Comparison of ENCODE assay signal across 29 cellular contexts in genomic region chr19:42487798-42488178, GRCh38. TPM values are rescaled to one million over a fixed set of nuclear protein-coding genes. Genes with fewer than 3 reads are reported as not detected.
"Had no signal": no experiment of that assay in that cellular context is flagged by ENCODE, and none has a peak within 500 bp of the region (broad histone marks: within the 10 kb centered on the region; RNA-seq: fewer than 3 reads in every experiment).

No MANE protein-coding gene starts in this region.

- H3K4me1 ChIP-seq: gastrocnemius medialis, lower lobe of right lung, parathyroid adenoma, prostate gland, right atrium auricular region, sigmoid colon, upper lobe of right lung, vagina had no signal

- H3K27me3 ChIP-seq: gastrocnemius medialis, neural progenitor cell, right atrium auricular region, sigmoid colon, tibial nerve, upper lobe of right lung, vagina had no signal

- H3K36me3 Mint-ChIP-seq: neural progenitor cell; stimulated activated memory B cell treated with anti-CD40 and anti-IgM and Interleukin-4, amounts not matched to agents 10 μg/mL and 1 μg/mL and 100 μg/mL, for 72 hours had no signal

- H3K9me3 ChIP-seq: gastrocnemius medialis, lower lobe of right lung, prostate gland, right atrium auricular region, sigmoid colon, thoracic aorta, tibial nerve, upper lobe of right lung, vagina had no signal

- ATAC-seq: effector memory CD8-positive, alpha-beta T cell; esophagus mucosa; gastrocnemius medialis; left ventricle myocardium superior; lower lobe of right lung; stimulated activated memory B cell treated with anti-CD40 and anti-IgM and Interleukin-4, amounts not matched to agents 10 μg/mL and 1 μg/mL and 100 μg/mL, for 72 hours; stimulated activated naive CD8-positive, alpha-beta T cell treated with anti-CD3 and anti-CD28 coated beads, Interleukin-15, Interleukin-2, amounts not matched to agents 100 U/mL and 50 U/mL, for 24 hours; upper lobe of right lung had no signal

- H3K27ac ChIP-seq: gastrocnemius medialis, lower lobe of right lung, neural progenitor cell, parathyroid adenoma, right atrium auricular region, sigmoid colon, thoracic aorta, tibial nerve, upper lobe of right lung, vagina had no signal

- H3K4me1 Mint-ChIP-seq: nephron; stimulated activated memory B cell treated with anti-CD40 and anti-IgM and Interleukin-4, amounts not matched to agents 10 μg/mL and 1 μg/mL and 100 μg/mL, for 72 hours had no signal

- H3K27me3 Mint-ChIP-seq: effector memory CD8-positive, alpha-beta T cell; stimulated activated memory B cell treated with anti-CD40 and anti-IgM and Interleukin-4, amounts not matched to agents 10 μg/mL and 1 μg/mL and 100 μg/mL, for 72 hours had no signal

- H3K79me2 ChIP-seq: parathyroid adenoma had no signal

- H3K9ac ChIP-seq: neural progenitor cell, parathyroid adenoma had no signal

- H3K4me2 ChIP-seq: neural progenitor cell had no signal

- H3K27ac Mint-ChIP-seq: effector memory CD8-positive, alpha-beta T cell; nephron; neural progenitor cell; stimulated activated memory B cell treated with anti-CD40 and anti-IgM and Interleukin-4, amounts not matched to agents 10 μg/mL and 1 μg/mL and 100 μg/mL, for 72 hours had no signal

- FAIRE-seq: keratinocyte had no signal

- H2AFZ ChIP-seq: neural progenitor cell, parathyroid adenoma had no signal

- DNase-seq: cortex of kidney; effector memory CD8-positive, alpha-beta T cell; foreskin fibroblast; gastrocnemius medialis; head of caudate nucleus; left ventricle myocardium superior; lower lobe of right lung; sigmoid colon; stimulated activated CD4-positive, alpha-beta T cell treated with anti-CD3 and anti-CD28 coated beads, Interleukin-2, amount 100 ng/mL, for 24 hours; stimulated activated CD4-positive, alpha-beta T cell treated with anti-CD3 and anti-CD28 coated beads, Interleukin-4, amount 100 ng/mL, for 24 hours; stimulated activated naive CD8-positive, alpha-beta T cell treated with anti-CD3 and anti-CD28 coated beads, Interleukin-15, Interleukin-2, amounts not matched to agents 100 U/mL and 50 U/mL, for 24 hours; substantia nigra; upper lobe of right lung had no signal

- H3K36me3 ChIP-seq: gastrocnemius medialis, lower lobe of right lung, neural progenitor cell, prostate gland, right atrium auricular region, sigmoid colon, thoracic aorta, tibial nerve, upper lobe of right lung, vagina had no signal

- H3K9me3 Mint-ChIP-seq: effector memory CD8-positive, alpha-beta T cell; nephron; neural progenitor cell; stimulated activated memory B cell treated with anti-CD40 and anti-IgM and Interleukin-4, amounts not matched to agents 10 μg/mL and 1 μg/mL and 100 μg/mL, for 72 hours had no signal

- H3K4me3 ChIP-seq: gastrocnemius medialis, lower lobe of right lung, neural progenitor cell, prostate gland, right atrium auricular region, sigmoid colon, thoracic aorta, tibial nerve, upper lobe of right lung, vagina had no signal

- H3K4me3 Mint-ChIP-seq: effector memory CD8-positive, alpha-beta T cell; nephron; neural progenitor cell; stimulated activated memory B cell treated with anti-CD40 and anti-IgM and Interleukin-4, amounts not matched to agents 10 μg/mL and 1 μg/mL and 100 μg/mL, for 72 hours had no signal

RNA-seq across cellular contexts. Expression of gene CEACAM1, which starts 40.5 kb away (rescaled TPM):
- total RNA-seq: osteoblast had no signal

RNA-seq across cellular contexts. Expression of gene CXCL17, which starts 45.0 kb away (rescaled TPM):
- total RNA-seq: dermis microvascular lymphatic vessel endothelial cell, gastrocnemius medialis, glomerular endothelial cell, left ventricle myocardium superior, mononuclear cell, osteoblast, right atrium auricular region, sigmoid colon, skeletal muscle tissue, tibial nerve had no signal
- polyA plus RNA-seq: keratinocyte had no signal
